ENCODE assay signal across 8 cellular contexts in genomic region chr17:67478266-67479118, GRCh38.
DNase-seq lines count a peak whose midpoint lies in the region; ATAC-seq and TF ChIP-seq lines count a peak whose summit lies in the region.
"Had no signal": no experiment of that assay in that cellular context is flagged by ENCODE, and none has a peak within 500 bp of the region (broad histone marks: within the 10 kb centered on the region; RNA-seq: fewer than 3 reads in every experiment).

No MANE protein-coding gene starts in this region.

- H3K4me2 ChIP-seq in GM23248 (ENCODE audit: unreplicated experiment) (peak overlapping the region; percentile 67), MM.1S (ENCODE audit: low read depth, low read length) (no peak overlapping the region)

- H3K79me2 ChIP-seq in GM23248 (ENCODE audit: insufficient read depth) = peaks cover 76% of the 10 kb centered on the region
- H3K79me2 ChIP-seq in MM.1S (ENCODE audit: low read length) = peaks cover 15% of the 10 kb centered on the region

- H3K4me3 ChIP-seq in GM23248 (peak overlapping the region; percentile 21; the same call in 1 of the 2 replicates), SJSA1 (no peak overlapping the region), epithelial cell of proximal tubule (ENCODE audit: low read depth, low read length) (peak overlapping the region; percentile 8), MM.1S (ENCODE audit: low read length) (no peak overlapping the region)

- H3K4me1 ChIP-seq in GM23248 (ENCODE audit: insufficient read depth) = peaks cover 45% of the 10 kb centered on the region
- H3K4me1 ChIP-seq in SJSA1 (replicated peaks) = peaks cover 21% of the 10 kb centered on the region
- no peaks in the 10 kb centered on the region for H3K4me1 ChIP-seq in MM.1S (ENCODE audit: low read length)

- 94 to 98% methylated on average over 11 of the region's 11 CpGs for WGBS in GM23248 (ENCODE audit: low coverage in 1 of 2, low lambda C conversion rate in 2 of 2, missing lambda C conversion rate in 2 of 2), 2 experiments

- in situ Hi-C loops in GM23248 (cut with MboI) = loop anchor here (5.0 kb wide), 1 partner anchor 96 kb away; no protein-coding TSS in a partner anchor

- peaks cover 29% of the 10 kb centered on the region for H3F3A ChIP-seq in GM23248 (ENCODE audit: insufficient read depth)
- no peaks in the 10 kb centered on the region for H3F3A ChIP-seq in MM.1S (ENCODE audit: insufficient read depth, low read length)

- TF ChIP-seq CTCF in epithelial cell of proximal tubule (conservative IDR thresholded peaks at IDR 0.05; ENCODE audit: low read depth, low read length) (no peak), MM.1S (IDR thresholded peaks at IDR 0.05; ENCODE audit: low read length) (no peak)

- peak overlapping the region; percentile 64 for H2AFZ ChIP-seq in GM23248
- H2AFZ ChIP-seq in MM.1S (ENCODE audit: low read length) = no peak overlapping the region

- no peaks in the 10 kb centered on the region for H4K20me1 ChIP-seq in GM23248 (ENCODE audit: insufficient read depth)
- no peaks in the 10 kb centered on the region for H4K20me1 ChIP-seq in MM.1S (ENCODE audit: insufficient read depth, low read length)

- ATAC-seq in GM21526 (IDR thresholded peaks at IDR 0.05; ENCODE audit: low FRiP score, unreplicated experiment) = no peak

- H3K9ac ChIP-seq in GM23248 (peak overlapping the region; percentile 57), MM.1S (ENCODE audit: low read length) (no peak overlapping the region)

- DNase-seq in GM23248 (no peak), SJSA1 (ENCODE audit: low read depth in 1 of 2, low spot score in 2 of 2) (no peak), epithelial cell of proximal tubule (ENCODE audit: low read depth) (no peak), putamen (ENCODE audit: low spot score) (peak; percentile 81), MM.1S (no peak), EL (no peak)
- DNase-seq: GDM1 had no signal

- H3K36me3 ChIP-seq in GM23248 (ENCODE audit: low read depth) (no peaks in the 10 kb centered on the region), SJSA1 (no peaks in the 10 kb centered on the region), MM.1S (replicated peaks; ENCODE audit: insufficient read depth, low read length) (no peaks in the 10 kb centered on the region)

- H3K9me2 ChIP-seq in GM23248 (ENCODE audit: insufficient read depth) = no peaks in the 10 kb centered on the region
- H3K9me2 ChIP-seq in MM.1S (replicated peaks; ENCODE audit: insufficient read depth, low read length) = no peaks in the 10 kb centered on the region

- no peaks in the 10 kb centered on the region for H3K27me3 ChIP-seq in GM23248 (replicated peaks; ENCODE audit: insufficient read depth)
- no peaks in the 10 kb centered on the region; the same call in 1 of the 2 replicates for H3K27me3 ChIP-seq in SJSA1 (replicated peaks)
- no peaks in the 10 kb centered on the region for H3K27me3 ChIP-seq in MM.1S (replicated peaks; ENCODE audit: insufficient read depth, low read length)

- no peaks in the 10 kb centered on the region for H3K9me3 ChIP-seq in GM23248 (ENCODE audit: low read depth)
- no peaks in the 10 kb centered on the region for H3K9me3 ChIP-seq in SJSA1 (replicated peaks)
- no peaks in the 10 kb centered on the region for H3K9me3 ChIP-seq in MM.1S (replicated peaks; ENCODE audit: insufficient read depth, low read length)

- H3K27ac ChIP-seq in GM23248 = peak overlapping the region; percentile 72
- H3K27ac ChIP-seq in SJSA1 = 0 out of 2 replicates have a peak overlapping the region, but pooled peaks have one; percentile 11
- no peak overlapping the region for H3K27ac ChIP-seq in MM.1S (ENCODE audit: low read length)

Comparison
In these comparisons a context has a peak if more than half of its experiments do, and no peak if none do; other contexts are left out.
1. H3K4me3 ChIP-seq: peak in GM23248 (single experiment) and epithelial cell of proximal tubule (single experiment); none in SJSA1 (single experiment) and MM.1S (single experiment).